In the genomic region with DNA sequence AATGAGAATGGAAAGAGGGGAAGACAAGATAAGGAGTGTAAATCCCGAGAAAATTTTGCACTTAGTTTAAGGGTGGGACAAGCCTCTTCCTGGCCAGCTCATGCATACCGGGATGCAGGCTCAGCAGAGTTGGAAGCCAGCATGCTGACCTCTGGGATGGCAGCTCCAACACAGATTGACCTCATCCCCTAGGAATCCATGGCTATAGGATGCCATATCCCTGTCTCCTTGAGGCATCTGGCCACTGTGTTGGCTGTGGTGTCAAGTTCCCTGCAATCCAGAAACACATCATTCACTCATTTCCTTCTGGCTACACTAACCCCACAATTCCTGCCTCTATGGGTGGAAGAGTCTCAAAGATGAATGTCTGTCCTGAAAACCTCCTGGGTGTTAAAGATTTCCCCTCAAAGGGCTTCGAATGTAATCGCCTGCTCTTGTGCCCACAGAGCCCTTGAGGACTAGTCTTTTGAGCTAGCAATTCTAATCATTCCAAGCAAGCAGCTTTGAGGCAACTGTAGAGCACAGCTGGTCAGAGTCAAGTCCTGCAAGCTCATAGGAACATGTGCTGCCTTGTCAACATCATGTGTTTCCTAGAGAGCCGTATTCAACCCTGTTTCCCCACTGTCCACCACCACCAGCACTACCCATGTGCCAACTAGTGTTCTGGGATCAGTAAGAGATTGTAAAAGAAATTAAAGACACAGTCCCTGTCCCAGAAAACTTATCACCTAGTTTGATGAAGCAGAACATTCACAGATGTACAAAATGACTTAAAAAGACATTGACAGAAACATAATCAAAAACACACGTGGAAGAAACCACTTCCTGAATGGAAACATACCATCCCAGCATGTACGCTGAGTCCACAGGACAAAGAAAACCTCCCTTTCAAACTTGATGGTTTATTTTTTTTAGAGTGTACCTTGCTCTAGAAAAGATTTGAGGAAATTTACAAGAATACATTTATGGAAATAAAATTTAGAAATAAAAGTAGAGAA, we compare ENCODE assay signal across 15 cellular contexts.
A peak's percentile ranks its signal among the peaks of the same experiment; 100 is the strongest.
DNase-seq lines count a peak whose midpoint lies in the region; TF ChIP-seq lines count a peak whose summit lies in the region.
"Had no signal": no experiment of that assay in that cellular context is flagged by ENCODE, and none has a peak within 500 bp of the region (broad histone marks: within the 10 kb centered on the region; RNA-seq: fewer than 3 reads in every experiment).

No MANE protein-coding gene starts in this region.

- DNase-seq in AG04449 (ENCODE audit: low read depth, low spot score) (peak; percentile 47), H4 (ENCODE audit: low spot score) (peak; percentile 11), T1000 (lab: John Stamatoyannopoulos, UW) (peak; percentile 44), glutamatergic neuron (no peak), glomerular visceral epithelial cell (ENCODE audit: extremely low spot score) (no peak), Kasumi-1 (lab: John Stamatoyannopoulos, UW) (no peak)
- DNase-seq in activated CD4-positive, alpha-beta memory T cell treated with anti-CD3 and anti-CD28 coated beads for 36 hours: no peak
- DNase-seq in activated CD4-positive, alpha-beta T cell treated with anti-CD3 and anti-CD28 coated beads, Interleukin-2, amount 50 U/mL, for 4 hours: no peak
- DNase-seq: anterior cingulate cortex, NCI-H2029, NCI-H526, pancreas, PC-9 had no signal

- intact Hi-C loops in activated CD4-positive, alpha-beta memory T cell treated with anti-CD3 and anti-CD28 coated beads for 36 hours (cut with micrococcal nuclease): no loop called here

- no peak overlapping the region for H3K4me3 Mint-ChIP-seq in glutamatergic neuron (ENCODE audit: unreplicated experiment)
- H3K4me3 Mint-ChIP-seq in activated CD4-positive, alpha-beta memory T cell treated with anti-CD3 and anti-CD28 coated beads for 36 hours: no peak overlapping the region
- H3K4me3 Mint-ChIP-seq: stimulated activated effector memory CD8-positive, alpha-beta T cell treated with anti-CD3 and anti-CD28 coated beads, Interleukin-12 subunit alpha, Interleukin-12 subunit beta, amount 100 ng/mL, for 72 hours had no signal

- peak overlapping the region; percentile 64 for H3K27ac Mint-ChIP-seq in glutamatergic neuron (ENCODE audit: unreplicated experiment)
- no peak overlapping the region for H3K27ac Mint-ChIP-seq in activated CD4-positive, alpha-beta memory T cell treated with anti-CD3 and anti-CD28 coated beads for 36 hours
- H3K27ac Mint-ChIP-seq: activated T-helper 2 cell treated with anti-CD3 and anti-CD28 coated beads, Interferon-gamma antibody, Interleukin-2, Interleukin-4, amounts not matched to agents 10 μg/mL and 5 μg/mL and 100 μg/mL, durations not matched to agents 14 hours and 24 hours and 36 hours; stimulated activated effector memory CD8-positive, alpha-beta T cell treated with anti-CD3 and anti-CD28 coated beads, Interleukin-12 subunit alpha, Interleukin-12 subunit beta, amount 100 ng/mL, for 72 hours had no signal

- peaks cover 5% of the 10 kb centered on the region for H3K36me3 Mint-ChIP-seq in glutamatergic neuron (ENCODE audit: unreplicated experiment)
- H3K36me3 Mint-ChIP-seq in activated CD4-positive, alpha-beta memory T cell treated with anti-CD3 and anti-CD28 coated beads for 36 hours: no peaks in the 10 kb centered on the region
- H3K36me3 Mint-ChIP-seq: stimulated activated effector memory CD8-positive, alpha-beta T cell treated with anti-CD3 and anti-CD28 coated beads, Interleukin-12 subunit alpha, Interleukin-12 subunit beta, amount 100 ng/mL, for 72 hours had no signal

- POLR2A ChIA-PET in AG04449 (lab: Yijun Ruan, JAX): no interaction called here
- POLR2A ChIA-PET in activated CD4-positive, alpha-beta memory T cell treated with anti-CD3 and anti-CD28 coated beads for 36 hours (lab: Charles Lee): no interaction called here

- TF ChIP-seq CTCF in AG04449 (IDR thresholded peaks at IDR 0.05; ENCODE audit: insufficient read depth, low read length, missing control alignments): no peak
- no peak for TF ChIP-seq CTCF in glutamatergic neuron (IDR thresholded peaks at IDR 0.05; ENCODE audit: partially characterized antibody, unreplicated experiment)

- H3K27me3 Mint-ChIP-seq in glutamatergic neuron (ENCODE audit: unreplicated experiment): no peaks in the 10 kb centered on the region
- H3K27me3 Mint-ChIP-seq in activated CD4-positive, alpha-beta memory T cell treated with anti-CD3 and anti-CD28 coated beads for 36 hours: peaks cover 9% of the 10 kb centered on the region

- H3K4me3 ChIP-seq in AG04449 (ENCODE audit: low read depth, low read length): no peak overlapping the region
- H3K4me3 ChIP-seq: pancreas, PC-9 had no signal

- no peaks in the 10 kb centered on the region for H3K4me1 Mint-ChIP-seq in glutamatergic neuron (ENCODE audit: low read depth, unreplicated experiment)
- H3K4me1 Mint-ChIP-seq in activated CD4-positive, alpha-beta memory T cell treated with anti-CD3 and anti-CD28 coated beads for 36 hours (ENCODE audit: low read depth): no peaks in the 10 kb centered on the region
- H3K4me1 Mint-ChIP-seq: stimulated activated effector memory CD8-positive, alpha-beta T cell treated with anti-CD3 and anti-CD28 coated beads, Interleukin-12 subunit alpha, Interleukin-12 subunit beta, amount 100 ng/mL, for 72 hours had no signal

- CTCF ChIA-PET in AG04449 (lab: Yijun Ruan, JAX): no interaction called here
- CTCF ChIA-PET in activated CD4-positive, alpha-beta memory T cell treated with anti-CD3 and anti-CD28 coated beads for 36 hours (lab: Charles Lee): no interaction called here

- H3K9me3 Mint-ChIP-seq in glutamatergic neuron (ENCODE audit: unreplicated experiment): no peaks in the 10 kb centered on the region
- H3K9me3 Mint-ChIP-seq in activated CD4-positive, alpha-beta memory T cell treated with anti-CD3 and anti-CD28 coated beads for 36 hours: no peaks in the 10 kb centered on the region
- H3K9me3 Mint-ChIP-seq: activated T-helper 2 cell treated with anti-CD3 and anti-CD28 coated beads, Interferon-gamma antibody, Interleukin-2, Interleukin-4, amounts not matched to agents 10 μg/mL and 5 μg/mL and 100 μg/mL, durations not matched to agents 14 hours and 24 hours and 36 hours; stimulated activated effector memory CD8-positive, alpha-beta T cell treated with anti-CD3 and anti-CD28 coated beads, Interleukin-12 subunit alpha, Interleukin-12 subunit beta, amount 100 ng/mL, for 72 hours had no signal

Comparison
In these comparisons a context has a peak if more than half of its experiments do, and no peak if none do; other contexts are left out.
1. DNase-seq: peak in AG04449 (single experiment), H4 (single experiment) and T1000 (single experiment); none in glutamatergic neuron (single experiment), glomerular visceral epithelial cell (single experiment), activated CD4-positive, alpha-beta memory T cell treated with anti-CD3 and anti-CD28 coated beads for 36 hours (single experiment), Kasumi-1 (0 of 2) and activated CD4-positive, alpha-beta T cell treated with anti-CD3 and anti-CD28 coated beads, Interleukin-2, amount 50 U/mL, for 4 hours (0 of 2).